In genomic region chr7:129100827-129101166, GRCh38 we compare ENCODE assay signal across 29 cellular contexts. TPM values are rescaled to one million over a fixed set of nuclear protein-coding genes. Genes with fewer than 3 reads are reported as not detected.
DNase-seq lines count a peak whose midpoint lies in the region; ATAC-seq, FAIRE-seq and TF ChIP-seq lines count a peak whose summit lies in the region.
"Had no signal": no experiment of that assay in that cellular context is flagged by ENCODE, and none has a peak within 500 bp of the region (broad histone marks: within the 10 kb centered on the region; RNA-seq: fewer than 3 reads in every experiment).

No MANE protein-coding gene starts in this region.

- TF ChIP-seq CTCF in hepatocyte (IDR thresholded peaks at IDR 0.05; ENCODE audit: poor library complexity) (no peak), liver (IDR thresholded peaks at IDR 0.05; ENCODE audit: low read depth, low read length, missing input control) (no peak), parathyroid adenoma (IDR thresholded peaks at IDR 0.05) (no peak)

- H3K4me2 ChIP-seq in hepatocyte (peak overlapping the region; percentile 36), parathyroid adenoma (ENCODE audit: low read length) (no peak overlapping the region)
- H3K4me2 ChIP-seq: SK-N-SH had no signal

- H3K36me3 ChIP-seq in hepatocyte (replicated peaks; ENCODE audit: insufficient read depth, low read depth) (no peaks in the 10 kb centered on the region), liver (ENCODE audit: control insufficient read depth in 4 of 4, insufficient read depth in 3 of 4, low read depth in 1 of 4, low read length in 3 of 4) (no peaks in the 10 kb centered on the region), parathyroid adenoma (ENCODE audit: control insufficient read depth, insufficient read depth, low read length) (no peaks in the 10 kb centered on the region)

- H3K27ac ChIP-seq in hepatocyte (peak overlapping the region; percentile 74), liver (ENCODE audit: low read depth in 1 of 2, low read length in 2 of 2) (peak overlapping the region; percentile 72 to 88), parathyroid adenoma (no peak overlapping the region)
- H3K27ac ChIP-seq: C4-2B, GM23248, HL-60 had no signal

- no peaks in the 10 kb centered on the region for H3K9me3 ChIP-seq in hepatocyte (ENCODE audit: low read depth)
- no peaks in the 10 kb centered on the region for H3K9me3 ChIP-seq in liver (ENCODE audit: control insufficient read depth in 4 of 4, low read length in 3 of 4)
- H3K9me3 ChIP-seq in parathyroid adenoma (ENCODE audit: control insufficient read depth, low read length), result no peaks in the 10 kb centered on the region
- H3K9me3 ChIP-seq: Caco-2, SK-N-SH had no signal

- H3K27me3 ChIP-seq in hepatocyte (no peaks in the 10 kb centered on the region), liver (ENCODE audit: control insufficient read depth in 4 of 4, insufficient read depth in 4 of 4, low read length in 3 of 4) (no peaks in the 10 kb centered on the region), parathyroid adenoma (ENCODE audit: control insufficient read depth, insufficient read depth, low read length) (no peaks in the 10 kb centered on the region)

- H3K79me2 ChIP-seq in hepatocyte, result no peaks in the 10 kb centered on the region
- no peaks in the 10 kb centered on the region for H3K79me2 ChIP-seq in parathyroid adenoma

- H3K9ac ChIP-seq in liver (ENCODE audit: low read depth in 1 of 2, low read length in 2 of 2) (no peak overlapping the region), parathyroid adenoma (no peak overlapping the region)
- H3K9ac ChIP-seq: GM23248, SK-N-SH had no signal

- FAIRE-seq in GM19239 (lab: Jason Lieb, UNC), result peak; percentile 66
- FAIRE-seq: A204.1 had no signal

- H3K4me1 ChIP-seq in hepatocyte (ENCODE audit: insufficient read depth) (peaks cover 24% of the 10 kb centered on the region), liver (ENCODE audit: control insufficient read depth in 4 of 4, insufficient read depth in 4 of 4, low read length in 3 of 4) (peaks cover 14 to 44% (median 35%) of the 10 kb centered on the region in 4 donors), parathyroid adenoma (peaks cover 21% of the 10 kb centered on the region)

- H2AFZ ChIP-seq in hepatocyte, result no peak overlapping the region
- peak overlapping the region; percentile 44 for H2AFZ ChIP-seq in parathyroid adenoma
- H2AFZ ChIP-seq: GM23248 had no signal

- 75% methylated on average over 2 of the region's 2 CpGs for WGBS in hepatocyte (ENCODE audit: low lambda C conversion rate, missing lambda C conversion rate)
- WGBS in liver, result 27% methylated on average over 2 of the region's 2 CpGs

- no peak for DNase-seq in GM19239 (ENCODE audit: insufficient read length, low spot score)
- DNase-seq in hepatocyte (ENCODE audit: low spot score), result no peak
- no peak for DNase-seq in NCI-H2227 treated with DMSO at 0.1 percent for 48 hours (lab: John Stamatoyannopoulos, UW)
- DNase-seq in activated CD4-positive, alpha-beta T cell treated with anti-CD3 and anti-CD28 coated beads for 4 hours, result no peak
- DNase-seq: AML-193; Caco-2; CD8-positive, alpha-beta T cell; DMS79; EL; GDM1; GM23248; H9; HFFc6; MV-4-11; NCI-H1105; NCI-H1436 treated with DMSO at 0.1 percent for 48 hours; NCI-H187 treated with DMSO at 0.1 percent for 48 hours; NCI-H2171 treated with DMSO at 0.1 percent for 48 hours; NCI-H524; NCI-H748 treated with DMSO at 0.1 percent for 48 hours; SK-N-SH; SW 1271 had no signal

- no peak for TF ChIP-seq RAD21 in liver (IDR thresholded peaks at IDR 0.05)

- ATAC-seq in HG03135 (IDR thresholded peaks at IDR 0.05; ENCODE audit: unreplicated experiment), result no peak
- no peak for ATAC-seq in HG03108 (IDR thresholded peaks at IDR 0.05; ENCODE audit: unreplicated experiment)
- ATAC-seq: CD8-positive, alpha-beta T cell had no signal

- no peak overlapping the region for H3K4me3 ChIP-seq in hepatocyte
- no peak overlapping the region for H3K4me3 ChIP-seq in liver (ENCODE audit: low read depth in 1 of 3, low read length in 3 of 3)
- no peak overlapping the region for H3K4me3 ChIP-seq in parathyroid adenoma (ENCODE audit: low read depth, low read length)
- H3K4me3 ChIP-seq: GM23248 had no signal

- no peaks in the 10 kb centered on the region for H4K20me1 ChIP-seq in hepatocyte (ENCODE audit: insufficient read depth, poor library complexity, severe bottlenecking)

- no peaks in the 10 kb centered on the region for H3K9me2 ChIP-seq in hepatocyte (replicated peaks; ENCODE audit: insufficient read depth)
- H3K9me2 ChIP-seq: SK-N-SH had no signal

TF ChIP-seq in liver, 16 proteins besides CTCF, POLR2A, EP300 and RAD21:
- TF ChIP-seq JUND (IDR thresholded peaks at IDR 0.05), result peak in 1 of 2 donors; percentile 1
- TF ChIP-seq MAX (IDR thresholded peaks at IDR 0.05), result no peak
- TF ChIP-seq RXRA (IDR thresholded peaks at IDR 0.05), result no peak
- peak in 1 of 2 donors; percentile 7 for TF ChIP-seq EGR1 (IDR thresholded peaks at IDR 0.05; ENCODE audit: low read depth in 2 of 2)
- TF ChIP-seq SP1 (IDR thresholded peaks at IDR 0.05), result peak; percentile 18
- no peak for TF ChIP-seq HNF4A (conservative IDR thresholded peaks at IDR 0.05)
- TF ChIP-seq YY1 (IDR thresholded peaks at IDR 0.05), result peak; percentile 76
- peak; percentile 53 for TF ChIP-seq REST (IDR thresholded peaks at IDR 0.05)
- TF ChIP-seq TAF1 (conservative IDR thresholded peaks at IDR 0.05), result peak; percentile 31
- TF ChIP-seq GABPA (IDR thresholded peaks at IDR 0.05 in 1 of 2, conservative IDR thresholded peaks at IDR 0.05 in 1 of 2), result no peak

RNA-seq across cellular contexts. Expression of gene TSPAN33, which starts 43.7 kb away (rescaled TPM):
- total RNA-seq in hepatocyte, result 9.6 and 10.4 TPM in 2 replicates
- polyA plus RNA-seq in hepatocyte, result 7.3 and 7.8 TPM in 2 replicates
- total RNA-seq in liver, result 10 to 100 TPM; 18.1 to 29.3 TPM
- 10 to 100 TPM; 13.4 to 22.8 TPM for polyA plus RNA-seq in liver
- polyA plus RNA-seq: GM23248 had no signal

RNA-seq across cellular contexts. Expression of gene TNPO3, which starts 45.9 kb away (rescaled TPM):
- 32.2 and 35.4 TPM in 2 replicates for total RNA-seq in hepatocyte
- 19.9 and 20.3 TPM in 2 replicates for polyA plus RNA-seq in hepatocyte
- total RNA-seq in liver, result 10 to 100 TPM; 26.5 to 38.9 TPM
- 10 to 100 TPM in 1 of 2 donors, 1 to 10 TPM in 1; 9.2 to 13.6 TPM for polyA plus RNA-seq in liver
